Comparison of ENCODE assay signal across 1 cellular context in genomic region chr4:139783761-139784484, GRCh38.
TF ChIP-seq lines count a peak whose summit lies in the region.

No MANE protein-coding gene starts in this region.

TF ChIP-seq in SK-N-SH, 30 proteins besides CTCF, POLR2A, EP300 and RAD21 (continued from another document):
- TF ChIP-seq SIN3A (IDR thresholded peaks at IDR 0.05; ENCODE audit: borderline replicate concordance, low read depth, low read length) (no peak), USF1 (IDR thresholded peaks at IDR 0.05; ENCODE audit: borderline replicate concordance, low read depth) (no peak), POLR2AphosphoS5 (IDR thresholded peaks at IDR 0.05; ENCODE audit: low read depth, low read length) (no peak), GABPA (IDR thresholded peaks at IDR 0.05; ENCODE audit: low read depth) (no peak), TAF1 (IDR thresholded peaks at IDR 0.05; ENCODE audit: borderline replicate concordance, low read depth, low read length) (no peak), RXRA (IDR thresholded peaks at IDR 0.05; ENCODE audit: borderline replicate concordance, low read depth) (no peak), CHD2 (IDR thresholded peaks at IDR 0.05; ENCODE audit: low read length, partially characterized antibody) (peak; percentile 58), JUND (IDR thresholded peaks at IDR 0.05) (no peak), GATA2 (CRISPR knock-in tag; IDR thresholded peaks at IDR 0.05) (peak; percentile 77), EZH2phosphoT487 (IDR thresholded peaks at IDR 0.05; ENCODE audit: borderline replicate concordance, low read depth) (no peak), TCF12 (IDR thresholded peaks at IDR 0.05) (no peak), REST (IDR thresholded peaks at IDR 0.05; ENCODE audit: low read depth, low read length) (no peak), PBX3 (IDR thresholded peaks at IDR 0.05) (no peak), NRF1 (IDR thresholded peaks at IDR 0.05; ENCODE audit: low read depth, low read length) (no peak), RCOR1 (IDR thresholded peaks at IDR 0.05; ENCODE audit: low read length) (peak; percentile 81), ELF1 (IDR thresholded peaks at IDR 0.05) (no peak), NFIC (IDR thresholded peaks at IDR 0.05; ENCODE audit: borderline replicate concordance) (no peak), FOXM1 (IDR thresholded peaks at IDR 0.05; ENCODE audit: low read depth) (no peak), YY1 (IDR thresholded peaks at IDR 0.05; ENCODE audit: low read depth) (no peak), MAX (IDR thresholded peaks at IDR 0.05; ENCODE audit: low read depth) (no peak), MEF2A (IDR thresholded peaks at IDR 0.05; ENCODE audit: borderline replicate concordance, low read depth) (no peak), SMC3 (IDR thresholded peaks at IDR 0.05; ENCODE audit: low read depth, low read length) (peak; percentile 2; the same call in 1 of the 2 replicates)
